27 cellular contexts compared by ENCODE assay signal in genomic region chr7:36368496-36368895, GRCh38. TPM values are rescaled to one million over a fixed set of nuclear protein-coding genes. Genes with fewer than 3 reads are reported as not detected.
DNase-seq lines count a peak whose midpoint lies in the region; ATAC-seq, FAIRE-seq and TF ChIP-seq lines count a peak whose summit lies in the region.
"Had no signal": no experiment of that assay in that cellular context is flagged by ENCODE, and none has a peak within 500 bp of the region (broad histone marks: within the 10 kb centered on the region; RNA-seq: fewer than 3 reads in every experiment).

No MANE protein-coding gene starts in this region.

- no peak for TF ChIP-seq CTCF in mesothelial cell of epicardium (IDR thresholded peaks at IDR 0.05; ENCODE audit: unreplicated experiment)

- CTCF ChIA-PET in activated CD8-positive, alpha-beta memory T cell treated with anti-CD3 and anti-CD28 coated beads, Interleukin-2, amount 10 ng/mL, durations not matched to agents 7 days and 5 days (lab: Charles Lee): interaction anchor here (2.9 kb wide), 2 partner anchors 10 to 23 kb away, joined by 20 to 52 read pairs; partner anchors contain the start of gene ANLN

- no peak for ATAC-seq in activated CD8-positive, alpha-beta memory T cell treated with anti-CD3 and anti-CD28 coated beads, Interleukin-2, amount 10 ng/mL, durations not matched to agents 7 days and 5 days
- ATAC-seq in left lobe of liver: no peak
- ATAC-seq: A549; stimulated activated naive CD8-positive, alpha-beta T cell treated with anti-CD3 and anti-CD28 coated beads, Interleukin-15, amount 100 ng/mL, for 72 hours had no signal

- H3K36me3 Mint-ChIP-seq in activated CD8-positive, alpha-beta memory T cell treated with anti-CD3 and anti-CD28 coated beads, Interleukin-2, amount 10 ng/mL, durations not matched to agents 7 days and 5 days: no peaks in the 10 kb centered on the region
- no peaks in the 10 kb centered on the region for H3K36me3 Mint-ChIP-seq in mesothelial cell of epicardium

- DNase-seq in activated CD8-positive, alpha-beta memory T cell treated with anti-CD3 and anti-CD28 coated beads, Interleukin-2, amount 10 ng/mL, durations not matched to agents 7 days and 5 days: no peak
- DNase-seq in activated CD8-positive, alpha-beta memory T cell treated with anti-CD3 and anti-CD28 coated beads, Interleukin-2, amount 50 U/mL, for 4 hours: no peak
- DNase-seq in SW480 (ENCODE audit: low spot score): peak; percentile 73
- DNase-seq in mesothelial cell of epicardium (ENCODE audit: low spot score in 2 of 2, unreplicated experiment in 2 of 2): no peak
- DNase-seq in substantia nigra (lab: John Stamatoyannopoulos, UW): no peak
- DNase-seq in left lobe of liver (ENCODE audit: low spot score): no peak
- no peak for DNase-seq in NCI-H2196 (lab: John Stamatoyannopoulos, UW; ENCODE audit: unreplicated experiment)
- no peak for DNase-seq in H54 (ENCODE audit: insufficient read length, low spot score)
- DNase-seq: activated CD4-positive, CD25-positive, alpha-beta regulatory T cell; effector CD4-positive, alpha-beta T cell; GF-D8; GM23248; kidney; mesenchymal stem cell; MG63; NCI-H1436 treated with DMSO at 0.1 percent for 48 hours; NCI-H526; RPMI8226; small intestine; stimulated activated CD4-positive, alpha-beta T cell treated with anti-CD3 and anti-CD28 coated beads, Interleukin-2, amount 100 ng/mL, for 48 hours; stimulated activated naive CD8-positive, alpha-beta T cell treated with anti-CD3 and anti-CD28 coated beads, Interleukin-15, amount 100 ng/mL, for 72 hours; T-helper 9 cell had no signal

- H3K27ac Mint-ChIP-seq in activated CD8-positive, alpha-beta memory T cell treated with anti-CD3 and anti-CD28 coated beads, Interleukin-2, amount 10 ng/mL, durations not matched to agents 7 days and 5 days: no peak overlapping the region
- no peak overlapping the region for H3K27ac Mint-ChIP-seq in mesothelial cell of epicardium
- H3K27ac Mint-ChIP-seq: stimulated activated naive CD8-positive, alpha-beta T cell treated with anti-CD3 and anti-CD28 coated beads, Interleukin-15, amount 100 ng/mL, for 72 hours had no signal

- no peaks in the 10 kb centered on the region for H3K9me3 Mint-ChIP-seq in activated CD8-positive, alpha-beta memory T cell treated with anti-CD3 and anti-CD28 coated beads, Interleukin-2, amount 10 ng/mL, durations not matched to agents 7 days and 5 days (ENCODE audit: low read depth)
- H3K9me3 Mint-ChIP-seq in mesothelial cell of epicardium: no peaks in the 10 kb centered on the region
- H3K9me3 Mint-ChIP-seq: stimulated activated naive CD8-positive, alpha-beta T cell treated with anti-CD3 and anti-CD28 coated beads, Interleukin-15, amount 100 ng/mL, for 72 hours had no signal

- no peak for TF ChIP-seq POLR2A in H54 (IDR thresholded peaks at IDR 0.05; ENCODE audit: low read depth, low read length)

- FAIRE-seq in H54 (lab: Jason Lieb, UNC): no peak
- FAIRE-seq: A549, frontal cortex, GM19239, kidney, small intestine had no signal

- H3K4me3 Mint-ChIP-seq in activated CD8-positive, alpha-beta memory T cell treated with anti-CD3 and anti-CD28 coated beads, Interleukin-2, amount 10 ng/mL, durations not matched to agents 7 days and 5 days: peak overlapping the region; percentile 5
- H3K4me3 Mint-ChIP-seq in mesothelial cell of epicardium: peak overlapping the region; percentile 53
- H3K4me3 Mint-ChIP-seq: stimulated activated naive CD8-positive, alpha-beta T cell treated with anti-CD3 and anti-CD28 coated beads, Interleukin-15, amount 100 ng/mL, for 72 hours had no signal

- H3K4me1 Mint-ChIP-seq in activated CD8-positive, alpha-beta memory T cell treated with anti-CD3 and anti-CD28 coated beads, Interleukin-2, amount 10 ng/mL, durations not matched to agents 7 days and 5 days: peaks cover 4% of the 10 kb centered on the region
- peaks cover 6% of the 10 kb centered on the region for H3K4me1 Mint-ChIP-seq in mesothelial cell of epicardium

- H3K27ac ChIP-seq in substantia nigra (ENCODE audit: low read depth, low read length, poor library complexity, severe bottlenecking): peak overlapping the region; percentile 74
- H3K27ac ChIP-seq: A549, BLaER1, GM23248, SK-N-MC had no signal

- H3K27me3 Mint-ChIP-seq in activated CD8-positive, alpha-beta memory T cell treated with anti-CD3 and anti-CD28 coated beads, Interleukin-2, amount 10 ng/mL, durations not matched to agents 7 days and 5 days: peaks cover 30% of the 10 kb centered on the region
- peaks cover 27% of the 10 kb centered on the region for H3K27me3 Mint-ChIP-seq in mesothelial cell of epicardium (ENCODE audit: low read depth)
- H3K27me3 Mint-ChIP-seq: stimulated activated naive CD8-positive, alpha-beta T cell treated with anti-CD3 and anti-CD28 coated beads, Interleukin-15, amount 100 ng/mL, for 72 hours had no signal

RNA-seq across cellular contexts. Expression of gene ANLN, which starts 21.2 kb away (rescaled TPM):
- 10 to 100 TPM; 75.2 to 98.8 TPM for total RNA-seq in activated CD8-positive, alpha-beta memory T cell treated with anti-CD3 and anti-CD28 coated beads, Interleukin-2, amount 10 ng/mL, durations not matched to agents 7 days and 5 days
- total RNA-seq in mesothelial cell of epicardium: 30.0 to 31.2 TPM (median 30.5 TPM) in 3 replicates
- total RNA-seq in left lobe of liver: 0.55 TPM

Comparison
In these comparisons a context has a peak if more than half of its experiments do, and no peak if none do; other contexts are left out.
1. RNA of gene ANLN, which starts 21.2 kb away (total RNA-seq): 75.2 to 98.8 TPM in activated CD8-positive, alpha-beta memory T cell treated with anti-CD3 and anti-CD28 coated beads, Interleukin-2, amount 10 ng/mL, durations not matched to agents 7 days and 5 days and 30.0 to 31.2 TPM in mesothelial cell of epicardium; 0.55 TPM in left lobe of liver (single experiment); every median in the first group is over 10 times any median in the second.